In the genomic region with DNA sequence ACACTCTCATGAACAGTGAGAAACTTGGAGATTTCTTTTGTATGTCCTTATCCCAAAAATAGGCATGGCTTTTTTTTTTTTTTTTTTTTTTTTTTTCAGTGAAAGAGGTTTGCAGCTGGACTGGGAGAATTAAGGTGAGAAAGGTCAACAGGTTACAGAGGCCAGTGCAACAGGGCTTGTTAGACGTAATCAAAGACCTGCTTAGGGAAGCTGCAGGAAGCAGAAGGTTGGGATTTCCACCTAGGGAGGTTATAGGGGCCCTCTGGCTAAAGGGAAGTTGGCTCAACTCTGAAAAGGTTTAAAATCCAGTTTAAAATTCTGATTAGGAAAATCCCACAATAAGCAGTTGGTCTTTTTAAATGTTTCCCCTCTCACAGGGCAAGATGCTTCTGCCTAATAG, we compare ENCODE assay signal across 23 cellular contexts.
"Had no signal": no experiment of that assay in that cellular context is flagged by ENCODE, and none has a peak within 500 bp of the region (broad histone marks: within the 10 kb centered on the region; RNA-seq: fewer than 3 reads in every experiment).

No MANE protein-coding gene starts in this region.

- H3K9me3 ChIP-seq: MG63, SJSA1 had no signal

- H3K4me3 ChIP-seq: MG63, SJSA1, SK-N-MC had no signal

- DNase-seq: IMR-90, Karpas-422, KG1, MG63, NCI-H1092, NCI-H1105 treated with DMSO at 0.1 percent for 48 hours, NCI-H1417 treated with DMSO at 0.1 percent for 48 hours, NCI-H146, NCI-H1694 treated with DMSO at 0.1 percent for 48 hours, NCI-H1930, NCI-H2081, NCI-H2107, NCI-H2227 treated with DMSO at 0.1 percent for 48 hours, NCI-H524, NCI-H69, NCI-H774, OCI-M1, Right ventricle myocardium superior, RPMI8226, SIG-M5 had no signal

- H3K27me3 ChIP-seq: MG63, SJSA1 had no signal

- H3K36me3 ChIP-seq: MG63, SJSA1 had no signal

- H3K27ac ChIP-seq: SJSA1, SK-N-MC had no signal

- ATAC-seq: HepG2 had no signal
